ENCODE assay signal across 1 cellular context in genomic region chr20:38635721-38636285, GRCh38.
TF ChIP-seq lines count a peak whose summit lies in the region.

No MANE protein-coding gene starts in this region.

TF ChIP-seq in GM23338, 12 proteins besides CTCF, POLR2A, EP300 and RAD21 (continued from another document):
- TF ChIP-seq ETS1 (IDR thresholded peaks at IDR 0.05): no peak
